24 cellular contexts compared by ENCODE assay signal in genomic region chr1:62288669-62289068, GRCh38. TPM values are rescaled to one million over a fixed set of nuclear protein-coding genes. Genes with fewer than 3 reads are reported as not detected.
DNase-seq lines count a peak whose midpoint lies in the region; ATAC-seq and TF ChIP-seq lines count a peak whose summit lies in the region.
"Had no signal": no experiment of that assay in that cellular context is flagged by ENCODE, and none has a peak within 500 bp of the region (broad histone marks: within the 10 kb centered on the region; RNA-seq: fewer than 3 reads in every experiment).

No MANE protein-coding gene starts in this region.

- H3K79me2 ChIP-seq in trophoblast cell (ENCODE audit: control insufficient read depth, insufficient read depth, low read length, poor library complexity): peaks cover 8% of the 10 kb centered on the region

- CTCF ChIA-PET in Caco-2 (lab: Charles Lee): no interaction called here
- CTCF ChIA-PET in activated CD8-positive, alpha-beta T cell treated with anti-CD3 and anti-CD28 coated beads, Interleukin-2, amount 10 ng/mL, durations not matched to agents 7 days and 5 days (lab: Charles Lee): no interaction called here

- no peaks in the 10 kb centered on the region for H3K27me3 ChIP-seq in Caco-2 (replicated peaks; ENCODE audit: control insufficient read depth, insufficient read depth, low read length)
- H3K27me3 ChIP-seq in ectodermal cell (ENCODE audit: control insufficient read depth, insufficient read depth, low read length, poor library complexity, severe bottlenecking): peaks cover 67% of the 10 kb centered on the region
- no peaks in the 10 kb centered on the region for H3K27me3 ChIP-seq in trophoblast cell (ENCODE audit: insufficient read depth, low read length)
- H3K27me3 ChIP-seq: SJSA1 had no signal

- no peak overlapping the region for H2BK5ac ChIP-seq in trophoblast cell (ENCODE audit: low read depth, low read length, poor library complexity)

- H3K4ac ChIP-seq in trophoblast cell (ENCODE audit: low read depth, low read length): no peak overlapping the region

- peaks cover 55% of the 10 kb centered on the region for H3K4me1 Mint-ChIP-seq in Caco-2 (ENCODE audit: low read depth, unreplicated experiment)
- no peaks in the 10 kb centered on the region for H3K4me1 Mint-ChIP-seq in activated CD8-positive, alpha-beta T cell treated with anti-CD3 and anti-CD28 coated beads, Interleukin-2, amount 10 ng/mL, durations not matched to agents 7 days and 5 days (ENCODE audit: low read depth)

- H3K27me3 Mint-ChIP-seq in Caco-2 (ENCODE audit: insufficient read depth, unreplicated experiment): no peaks in the 10 kb centered on the region
- peaks cover 7% of the 10 kb centered on the region for H3K27me3 Mint-ChIP-seq in activated CD8-positive, alpha-beta T cell treated with anti-CD3 and anti-CD28 coated beads, Interleukin-2, amount 10 ng/mL, durations not matched to agents 7 days and 5 days (ENCODE audit: low read depth)

- no peak overlapping the region for H4K12ac ChIP-seq in trophoblast cell (ENCODE audit: low read depth, low read length)

- H3K14ac ChIP-seq in trophoblast cell (ENCODE audit: low read length): no peak overlapping the region

- no peak overlapping the region for H3K18ac ChIP-seq in trophoblast cell (ENCODE audit: low read length)

- H3K36me3 Mint-ChIP-seq in Caco-2 (ENCODE audit: insufficient read depth, unreplicated experiment): no peaks in the 10 kb centered on the region
- H3K36me3 Mint-ChIP-seq in activated CD8-positive, alpha-beta T cell treated with anti-CD3 and anti-CD28 coated beads, Interleukin-2, amount 10 ng/mL, durations not matched to agents 7 days and 5 days (ENCODE audit: low read depth): no peaks in the 10 kb centered on the region
- H3K36me3 Mint-ChIP-seq: CD8-positive, alpha-beta T cell; IgD-negative memory B cell; T-cell had no signal

- no peak overlapping the region for H2BK12ac ChIP-seq in trophoblast cell (ENCODE audit: low read length)

- H3K4me2 ChIP-seq in trophoblast cell (ENCODE audit: low read length): no peak overlapping the region
- H3K4me2 ChIP-seq: A549 had no signal

- no peak overlapping the region for H2BK120ac ChIP-seq in trophoblast cell (ENCODE audit: insufficient read depth, low read length, poor library complexity)

- H2AK5ac ChIP-seq in trophoblast cell (ENCODE audit: low read length): no peak overlapping the region

- DNase-seq in Caco-2 (no peak), NOMO-1 (lab: John Stamatoyannopoulos, UW; ENCODE audit: unreplicated experiment in 2 of 2) (peak; percentile 33 to 49), trophoblast cell (no peak), omental fat pad (ENCODE audit: low spot score) (no peak)
- no peak for DNase-seq in activated CD8-positive, alpha-beta T cell treated with anti-CD3 and anti-CD28 coated beads, Interleukin-2, amount 10 ng/mL, durations not matched to agents 7 days and 5 days
- DNase-seq: AML-193; CD8-positive, alpha-beta T cell; NCI-H1105 treated with DMSO at 0.1 percent for 48 hours; NCI-H146; NCI-H2029; NCI-H446; NCI-H524 treated with DMSO at 0.1 percent for 48 hours; NCI-H774; Right ventricle myocardium superior; RPMI8226; T-cell had no signal

- H3K4me1 ChIP-seq in Caco-2 (peaks cover 50% of the 10 kb centered on the region), ectodermal cell (ENCODE audit: control insufficient read depth, insufficient read depth, low read length) (peaks cover 38% of the 10 kb centered on the region), trophoblast cell (ENCODE audit: control insufficient read depth in 1 of 2, insufficient read depth in 2 of 2, low read length in 2 of 2) (peaks cover 16 to 29% of the 10 kb centered on the region in 2 experiments)

- ATAC-seq in activated CD8-positive, alpha-beta T cell treated with anti-CD3 and anti-CD28 coated beads, Interleukin-2, amount 10 ng/mL, durations not matched to agents 7 days and 5 days: no peak
- ATAC-seq in GM18498 (IDR thresholded peaks at IDR 0.05; ENCODE audit: unreplicated experiment) (no peak), omental fat pad (ENCODE audit: low FRiP score) (no peak)
- ATAC-seq: A549; CD8-positive, alpha-beta T cell; HCT116; T-cell had no signal

- H3K79me1 ChIP-seq in trophoblast cell (ENCODE audit: low read length): peaks cover 5% of the 10 kb centered on the region

- no peak overlapping the region for H4K91ac ChIP-seq in trophoblast cell (ENCODE audit: low read depth, low read length)

- H3K9me3 ChIP-seq in Caco-2: no peaks in the 10 kb centered on the region
- no peaks in the 10 kb centered on the region for H3K9me3 ChIP-seq in ectodermal cell (ENCODE audit: control insufficient read depth, low read length)
- no peaks in the 10 kb centered on the region for H3K9me3 ChIP-seq in trophoblast cell (ENCODE audit: insufficient read depth, low read depth, low read length)
- H3K9me3 ChIP-seq: A549, SJSA1 had no signal

- no peak overlapping the region for H3K23ac ChIP-seq in trophoblast cell (ENCODE audit: low read length)

- POLR2A ChIA-PET in Caco-2 (lab: Charles Lee): interaction anchor here (1.3 kb wide), 1 partner anchor 9 kb away, joined by 9 read pairs; no protein-coding TSS in a partner anchor
- POLR2A ChIA-PET in activated CD8-positive, alpha-beta T cell treated with anti-CD3 and anti-CD28 coated beads, Interleukin-2, amount 10 ng/mL, durations not matched to agents 7 days and 5 days (lab: Charles Lee): no interaction called here

- H3K27ac ChIP-seq in ectodermal cell (ENCODE audit: insufficient read depth, low read depth, low read length, poor library complexity, severe bottlenecking) (peak overlapping the region; percentile 39), trophoblast cell (ENCODE audit: low read depth, low read length) (peak overlapping the region; percentile 63)
- H3K27ac ChIP-seq: A549, C4-2B, SJSA1 had no signal

- no peak overlapping the region for H3K9ac ChIP-seq in trophoblast cell (ENCODE audit: low read length)

- peak overlapping the region; percentile 80 for H3K27ac Mint-ChIP-seq in Caco-2 (ENCODE audit: unreplicated experiment)
- no peak overlapping the region for H3K27ac Mint-ChIP-seq in activated CD8-positive, alpha-beta T cell treated with anti-CD3 and anti-CD28 coated beads, Interleukin-2, amount 10 ng/mL, durations not matched to agents 7 days and 5 days
- H3K27ac Mint-ChIP-seq: CD8-positive, alpha-beta T cell; IgD-negative memory B cell; T-cell had no signal

- intact Hi-C loops in Caco-2 (cut with micrococcal nuclease; ENCODE audit: unreplicated experiment): loop anchor here (1.0 to 2.0 kb wide), 2 partner anchors 9 to 114 kb away; no protein-coding TSS in a partner anchor

- TF ChIP-seq CTCF in Caco-2 (IDR thresholded peaks at IDR 0.05; ENCODE audit: insufficient read depth in 1 of 2, low read depth in 1 of 2, low read length in 1 of 2, severe bottlenecking in 1 of 2, unreplicated experiment in 1 of 2) (no peak), omental fat pad (IDR thresholded peaks at IDR 0.05) (no peak)

- no peaks in the 10 kb centered on the region for H3K9me3 Mint-ChIP-seq in Caco-2 (ENCODE audit: unreplicated experiment)
- H3K9me3 Mint-ChIP-seq in activated CD8-positive, alpha-beta T cell treated with anti-CD3 and anti-CD28 coated beads, Interleukin-2, amount 10 ng/mL, durations not matched to agents 7 days and 5 days (ENCODE audit: insufficient read depth): no peaks in the 10 kb centered on the region
- H3K9me3 Mint-ChIP-seq: CD8-positive, alpha-beta T cell; IgD-negative memory B cell; T-cell had no signal

- H4K8ac ChIP-seq in trophoblast cell (ENCODE audit: low read depth, low read length): no peak overlapping the region

- BruUV-seq in Caco-2 (replicated peaks; lab: Mats Ljungman, UMichigan): no TSS peak

- no peaks in the 10 kb centered on the region for H3K36me3 ChIP-seq in Caco-2 (ENCODE audit: control insufficient read depth, insufficient read depth, low read length)
- no peaks in the 10 kb centered on the region for H3K36me3 ChIP-seq in ectodermal cell (ENCODE audit: control insufficient read depth, insufficient read depth, low read length)
- H3K36me3 ChIP-seq in trophoblast cell (ENCODE audit: control insufficient read depth in 1 of 2, insufficient read depth in 2 of 2, low read length in 2 of 2): peaks cover 0 to 2% of the 10 kb centered on the region in 2 experiments
- H3K36me3 ChIP-seq: SJSA1 had no signal

- H3K4me3 ChIP-seq in Caco-2 (ENCODE audit: low read depth, low read length) (no peak overlapping the region), ectodermal cell (ENCODE audit: insufficient read depth, low read depth, low read length) (no peak overlapping the region), trophoblast cell (ENCODE audit: low read depth, low read length) (no peak overlapping the region)
- H3K4me3 ChIP-seq: A549, SJSA1 had no signal

- H3K4me3 Mint-ChIP-seq in Caco-2 (ENCODE audit: unreplicated experiment): peak overlapping the region; percentile 15
- no peak overlapping the region for H3K4me3 Mint-ChIP-seq in activated CD8-positive, alpha-beta T cell treated with anti-CD3 and anti-CD28 coated beads, Interleukin-2, amount 10 ng/mL, durations not matched to agents 7 days and 5 days
- H3K4me3 Mint-ChIP-seq: CD8-positive, alpha-beta T cell; IgD-negative memory B cell; T-cell had no signal

- H2AFZ ChIP-seq in trophoblast cell (ENCODE audit: insufficient read depth, low read length, poor library complexity): no peak overlapping the region

- 87 to 100% methylated on average over 2 to 4 of the region's 4 CpGs for WGBS in ectodermal cell, 2 experiments
- WGBS in trophoblast cell (ENCODE audit: extremely low coverage, insufficient coverage, insufficient read length): no CpG with 5 or more reads among the region's 4 CpGs

RNA-seq across cellular contexts. Expression of gene KANK4, which starts 30.6 kb away (rescaled TPM):
- total RNA-seq in Caco-2 (2022): 18.9 and 21.5 TPM in 2 replicates
- polyA plus RNA-seq in ectodermal cell (2013, experiment 1 of 4): 1.7 TPM
- 1.6 TPM for polyA plus RNA-seq in ectodermal cell (2013, experiment 2 of 4)
- polyA plus RNA-seq in ectodermal cell (2013, experiment 3 of 4): 1.4 TPM
- polyA plus RNA-seq in ectodermal cell (2013, experiment 4 of 4): 2.0 TPM
- 41.0 and 46.4 TPM in 2 replicates for polyA plus RNA-seq in trophoblast cell (2013)
- not detected for total RNA-seq in activated CD8-positive, alpha-beta T cell treated with anti-CD3 and anti-CD28 coated beads, Interleukin-2, amount 10 ng/mL, durations not matched to agents 7 days and 5 days
- 1 to 10 TPM; 1.3 to 2.7 (median 1.7) TPM for total RNA-seq in omental fat pad
- total RNA-seq: CD8-positive, alpha-beta T cell; H4; SJSA1; T-cell had no signal
- polyA plus RNA-seq: IgD-negative memory B cell had no signal

Comparison
In these comparisons a context has a peak if more than half of its experiments do, and no peak if none do; other contexts are left out.
1. DNase-seq: peak in NOMO-1 (2 of 2); none in Caco-2 (0 of 2), trophoblast cell (0 of 2), activated CD8-positive, alpha-beta T cell treated with anti-CD3 and anti-CD28 coated beads, Interleukin-2, amount 10 ng/mL, durations not matched to agents 7 days and 5 days (single experiment) and omental fat pad (single experiment).